In the genomic region with DNA sequence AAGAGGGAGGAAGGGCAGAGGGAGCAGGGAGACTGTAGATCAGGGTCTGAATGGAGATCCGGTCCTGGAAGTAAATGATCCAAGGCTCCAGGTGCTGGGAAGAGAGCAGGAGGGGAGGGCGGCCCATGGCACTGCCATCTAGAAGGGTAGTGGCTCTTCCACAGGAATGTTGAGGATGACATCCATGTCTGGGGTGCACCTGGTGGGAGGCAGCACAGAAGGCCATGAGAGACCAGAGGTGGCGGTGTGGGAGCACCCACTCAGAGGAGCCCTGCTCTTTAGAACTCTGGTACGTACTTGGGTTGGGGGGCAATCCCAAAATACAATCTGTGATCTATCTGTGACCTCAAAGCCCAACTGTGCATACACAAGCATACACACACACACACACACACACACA, we compare ENCODE assay signal across 35 cellular contexts. TPM values are rescaled to one million over a fixed set of nuclear protein-coding genes. Genes with fewer than 3 reads are reported as not detected.
"Had no signal": no experiment of that assay in that cellular context is flagged by ENCODE, and none has a peak within 500 bp of the region (broad histone marks: within the 10 kb centered on the region; RNA-seq: fewer than 3 reads in every experiment).

No MANE protein-coding gene starts in this region.

- H3K36me3 ChIP-seq: MG63, SJSA1 had no signal

- DNase-seq: activated CD4-positive, alpha-beta memory T cell treated with anti-CD3 and anti-CD28 coated beads for 36 hours; activated CD4-positive, alpha-beta T cell treated with anti-CD3 and anti-CD28 coated beads for 4 hours; activated CD4-positive, alpha-beta T cell treated with anti-CD3 and anti-CD28 coated beads, Interleukin-2, amount 50 U/mL, for 1 hour; activated gamma-delta T cell; activated naive CD4-positive, alpha-beta T cell treated with Interleukin-2 at 50 U/mL for 16 hours; activated naive CD8-positive, alpha-beta T cell treated with anti-CD3 and anti-CD28 coated beads, Interleukin-2, amount 10 ng/mL, durations not matched to agents 7 days and 5 days; activated T-cell treated with anti-CD3 and anti-CD28 coated beads, Interleukin-2, amount 50 U/mL, for 24 hours; amygdala; Karpas-422; KBM-7; MG63; NCI-H1048; NCI-H1105 treated with DMSO at 0.1 percent for 48 hours; NCI-H1436; NCI-H1694; NCI-H1930; NCI-H2081 treated with DMSO at 0.1 percent for 48 hours; NCI-H345; NCI-H524 treated with DMSO at 0.1 percent for 48 hours; Peyer's patch; RPMI8226; SHP77 treated with DMSO at 0.1 percent for 48 hours; SK-N-SH had no signal

- H3K4me1 ChIP-seq: ascending aorta, Peyer's patch had no signal

- H3K9ac ChIP-seq: SK-N-SH had no signal

- H3K27me3 ChIP-seq: ascending aorta, MG63, Peyer's patch, SJSA1 had no signal

- H3K27ac Mint-ChIP-seq: activated CD4-positive, alpha-beta memory T cell treated with anti-CD3 and anti-CD28 coated beads for 36 hours; activated naive CD4-positive, alpha-beta T cell treated with anti-CD3 and anti-CD28 coated beads, Interleukin-2, amount 50 U/mL, for 24 hours; activated naive CD8-positive, alpha-beta T cell treated with anti-CD3 and anti-CD28 coated beads, Interleukin-2, amount 10 ng/mL, durations not matched to agents 7 days and 5 days; activated T-cell treated with anti-CD3 and anti-CD28 coated beads, Interleukin-2, amount 50 U/mL, for 24 hours; activated T-helper 2 cell treated with anti-CD3 and anti-CD28 coated beads, Interferon-gamma antibody, Interleukin-2, Interleukin-4, amounts not matched to agents 10 μg/mL and 5 μg/mL and 100 μg/mL, durations not matched to agents 14 hours and 24 hours and 36 hours; IgD-negative memory B cell; T-helper 1 cell treated with Interleukin-12 subunit alpha and Interleukin-12 subunit beta and Interleukin-4 antibody, amounts not matched to agents 30 μg/mL and 1 μg/mL, for 36 hours; T-helper 2 cell treated with Interferon-gamma antibody and Interleukin-4, amounts not matched to agents 5 μg/mL and 100 μg/mL, for 36 hours; WTC11 had no signal

- H3K9me3 ChIP-seq: ascending aorta, MG63, Peyer's patch, SJSA1, SK-N-SH had no signal

- H3K36me3 Mint-ChIP-seq: activated CD4-positive, alpha-beta memory T cell treated with anti-CD3 and anti-CD28 coated beads for 36 hours; activated naive CD4-positive, alpha-beta T cell treated with anti-CD3 and anti-CD28 coated beads, Interleukin-2, amount 50 U/mL, for 24 hours had no signal

- H3K9me3 Mint-ChIP-seq: activated CD4-positive, alpha-beta memory T cell treated with anti-CD3 and anti-CD28 coated beads for 36 hours; activated naive CD4-positive, alpha-beta T cell treated with anti-CD3 and anti-CD28 coated beads, Interleukin-2, amount 50 U/mL, for 24 hours; activated naive CD8-positive, alpha-beta T cell treated with anti-CD3 and anti-CD28 coated beads, Interleukin-2, amount 10 ng/mL, durations not matched to agents 7 days and 5 days; activated T-cell treated with anti-CD3 and anti-CD28 coated beads, Interleukin-2, amount 50 U/mL, for 24 hours; activated T-helper 2 cell treated with anti-CD3 and anti-CD28 coated beads, Interferon-gamma antibody, Interleukin-2, Interleukin-4, amounts not matched to agents 10 μg/mL and 5 μg/mL and 100 μg/mL, durations not matched to agents 14 hours and 24 hours and 36 hours; IgD-negative memory B cell; T-helper 1 cell treated with Interleukin-12 subunit alpha and Interleukin-12 subunit beta and Interleukin-4 antibody, amounts not matched to agents 30 μg/mL and 1 μg/mL, for 36 hours; T-helper 2 cell treated with Interferon-gamma antibody and Interleukin-4, amounts not matched to agents 5 μg/mL and 100 μg/mL, for 36 hours had no signal

- H3K4me3 ChIP-seq: ascending aorta, MG63, Peyer's patch, SJSA1 had no signal

- H3K27me3 Mint-ChIP-seq: activated naive CD4-positive, alpha-beta T cell treated with anti-CD3 and anti-CD28 coated beads, Interleukin-2, amount 50 U/mL, for 24 hours; IgD-negative memory B cell had no signal

- H3K4me3 Mint-ChIP-seq: activated CD4-positive, alpha-beta memory T cell treated with anti-CD3 and anti-CD28 coated beads for 36 hours; activated naive CD4-positive, alpha-beta T cell treated with anti-CD3 and anti-CD28 coated beads, Interleukin-2, amount 50 U/mL, for 24 hours; activated naive CD8-positive, alpha-beta T cell treated with anti-CD3 and anti-CD28 coated beads, Interleukin-2, amount 10 ng/mL, durations not matched to agents 7 days and 5 days; activated T-cell treated with anti-CD3 and anti-CD28 coated beads, Interleukin-2, amount 50 U/mL, for 24 hours; IgD-negative memory B cell; T-helper 1 cell treated with Interleukin-12 subunit alpha and Interleukin-12 subunit beta and Interleukin-4 antibody, amounts not matched to agents 30 μg/mL and 1 μg/mL, for 36 hours; T-helper 2 cell treated with Interferon-gamma antibody and Interleukin-4, amounts not matched to agents 5 μg/mL and 100 μg/mL, for 36 hours; WTC11 had no signal

- H3K27ac ChIP-seq: ascending aorta, Peyer's patch, SJSA1 had no signal

- ATAC-seq: activated CD4-positive, CD25-positive, alpha-beta regulatory T cell treated with anti-CD3 and anti-CD28 coated beads, Interleukin-2, amount 50 U/mL, for 24 hours; WTC11 had no signal

RNA-seq across cellular contexts. Expression of a gene that starts 13.5 kb away (rescaled TPM):
- total RNA-seq: activated CD4-positive, alpha-beta memory T cell treated with anti-CD3 and anti-CD28 coated beads for 36 hours; activated naive CD8-positive, alpha-beta T cell treated with anti-CD3 and anti-CD28 coated beads, Interleukin-2, amount 10 ng/mL, durations not matched to agents 7 days and 5 days; activated T-helper 2 cell treated with anti-CD3 and anti-CD28 coated beads, Interferon-gamma antibody, Interleukin-2, Interleukin-4, amounts not matched to agents 10 μg/mL and 5 μg/mL and 100 μg/mL, durations not matched to agents 14 hours and 24 hours and 36 hours; cardiac septum; NCI-H460; Peyer's patch; SJSA1; WTC11 had no signal
- polyA plus RNA-seq: IgD-negative memory B cell, SK-N-SH had no signal

RNA-seq across cellular contexts. Expression of a gene that starts 44.0 kb away (rescaled TPM):
- total RNA-seq: activated CD4-positive, alpha-beta memory T cell treated with anti-CD3 and anti-CD28 coated beads for 36 hours; activated naive CD8-positive, alpha-beta T cell treated with anti-CD3 and anti-CD28 coated beads, Interleukin-2, amount 10 ng/mL, durations not matched to agents 7 days and 5 days; activated T-helper 2 cell treated with anti-CD3 and anti-CD28 coated beads, Interferon-gamma antibody, Interleukin-2, Interleukin-4, amounts not matched to agents 10 μg/mL and 5 μg/mL and 100 μg/mL, durations not matched to agents 14 hours and 24 hours and 36 hours; ascending aorta; cardiac septum; NCI-H460; Peyer's patch; SJSA1; WTC11 had no signal
- polyA plus RNA-seq: adipose tissue, IgD-negative memory B cell, SK-N-SH had no signal
